Comparison of ENCODE assay signal across 8 cellular contexts in genomic region chr7:39413866-39414668, GRCh38.
DNase-seq lines count a peak whose midpoint lies in the region; ATAC-seq and TF ChIP-seq lines count a peak whose summit lies in the region.

No MANE protein-coding gene starts in this region.

- no peak overlapping the region for H3K27ac ChIP-seq in 22Rv1
- H3K27ac ChIP-seq in neural cell (ENCODE audit: low read length): no peak overlapping the region
- H3K27ac ChIP-seq in urinary bladder (ENCODE audit: low read depth): no peak overlapping the region

- no peaks in the 10 kb centered on the region for H4K20me1 ChIP-seq in neural cell (ENCODE audit: insufficient read depth)

- under 1% methylated on average over 55 of the region's 55 CpGs for WGBS in urinary bladder

- no peaks in the 10 kb centered on the region for H3F3A ChIP-seq in neural cell (ENCODE audit: insufficient read depth, low read length, poor library complexity, severe bottlenecking)

- ATAC-seq in GM18505 (IDR thresholded peaks at IDR 0.05; ENCODE audit: unreplicated experiment) (peak; percentile 88), HG02840 (IDR thresholded peaks at IDR 0.05; ENCODE audit: low FRiP score, unreplicated experiment) (peak; percentile 72)

- no peak overlapping the region for H3K9ac ChIP-seq in neural cell (ENCODE audit: low read length)

- no peaks in the 10 kb centered on the region for H3K36me3 ChIP-seq in neural cell (ENCODE audit: insufficient read depth, low read length)
- H3K36me3 ChIP-seq in urinary bladder (ENCODE audit: insufficient read depth): no peaks in the 10 kb centered on the region

- H2AFZ ChIP-seq in neural cell (ENCODE audit: low read depth, low read length): no peak overlapping the region

- H3K4me3 ChIP-seq in fibroblast of the aortic adventitia (ENCODE audit: low read depth, low read length) (peak overlapping the region; percentile 64), neural cell (ENCODE audit: low read length) (peak overlapping the region; percentile 60), urinary bladder (ENCODE audit: low read depth, low read length) (peak overlapping the region; percentile 54)

- DNase-seq in NCI-H2227 (lab: John Stamatoyannopoulos, UW; ENCODE audit: unreplicated experiment) (peak; percentile 66), fibroblast of the aortic adventitia (ENCODE audit: low read depth) (peak; percentile 11)
- DNase-seq in activated T-cell treated with anti-CD3 and anti-CD28 coated beads, Interleukin-2, amount 50 U/mL, for 1 hour: peak; percentile 26

- H3K79me2 ChIP-seq in neural cell (replicated peaks; ENCODE audit: insufficient read depth, low read length): no peaks in the 10 kb centered on the region

- peaks cover 15% of the 10 kb centered on the region for H3K27me3 ChIP-seq in neural cell (ENCODE audit: insufficient read depth, low read depth, low read length)

- no peaks in the 10 kb centered on the region for H3K4me1 ChIP-seq in urinary bladder (ENCODE audit: insufficient read depth)

- peak overlapping the region; percentile 3 for H3K4me2 ChIP-seq in neural cell (ENCODE audit: low read length)

- H3K9me2 ChIP-seq in neural cell (ENCODE audit: insufficient read depth, low read length): no peaks in the 10 kb centered on the region

- no peak for TF ChIP-seq POLR2A in GM18505 (IDR thresholded peaks at IDR 0.05; ENCODE audit: borderline replicate concordance, extremely low read depth, insufficient read depth, insufficient read length)

- TF ChIP-seq RAD21 in neural cell (conservative IDR thresholded peaks at IDR 0.05): no peak

- TF ChIP-seq EP300 in neural cell (conservative IDR thresholded peaks at IDR 0.05; ENCODE audit: poor library complexity, severe bottlenecking): no peak

- H3K9me3 ChIP-seq in neural cell (ENCODE audit: low read length): no peaks in the 10 kb centered on the region

- TF ChIP-seq CTCF in 22Rv1 (IDR thresholded peaks at IDR 0.05): peak; percentile 36; the same call in 1 of the 2 replicates
- TF ChIP-seq CTCF in fibroblast of the aortic adventitia (IDR thresholded peaks at IDR 0.05; ENCODE audit: insufficient read depth, low read length): peak; percentile 11
- peak; percentile 20 for TF ChIP-seq CTCF in neural cell (IDR thresholded peaks at IDR 0.05; ENCODE audit: poor library complexity, severe bottlenecking)

TF ChIP-seq in neural cell, 6 proteins besides CTCF, POLR2A, EP300 and RAD21:
- no peak for TF ChIP-seq TAF1 (IDR thresholded peaks at IDR 0.05; ENCODE audit: low read depth)
- TF ChIP-seq REST (IDR thresholded peaks at IDR 0.05; ENCODE audit: borderline replicate concordance): no peak
- no peak for TF ChIP-seq SMC3 (conservative IDR thresholded peaks at IDR 0.05; ENCODE audit: poor library complexity)
- TF ChIP-seq EZH2 (IDR thresholded peaks at IDR 0.05; ENCODE audit: borderline replicate concordance, insufficient read depth, low read length, poor library complexity, severe bottlenecking): no peak
- TF ChIP-seq MXI1 (conservative IDR thresholded peaks at IDR 0.05; ENCODE audit: poor library complexity, severe bottlenecking): no peak
- no peak for TF ChIP-seq POLR2AphosphoS5 (IDR thresholded peaks at IDR 0.05)

Comparison
In these comparisons a context has a peak if more than half of its experiments do, and no peak if none do; other contexts are left out.
1. DNase-seq: peak in every context shown above with its lines; median percentile 66 in NCI-H2227; 26 in activated T-cell treated with anti-CD3 and anti-CD28 coated beads, Interleukin-2, amount 50 U/mL, for 1 hour; 11 in fibroblast of the aortic adventitia.